ENCODE assay signal across 28 cellular contexts in the genomic region with DNA sequence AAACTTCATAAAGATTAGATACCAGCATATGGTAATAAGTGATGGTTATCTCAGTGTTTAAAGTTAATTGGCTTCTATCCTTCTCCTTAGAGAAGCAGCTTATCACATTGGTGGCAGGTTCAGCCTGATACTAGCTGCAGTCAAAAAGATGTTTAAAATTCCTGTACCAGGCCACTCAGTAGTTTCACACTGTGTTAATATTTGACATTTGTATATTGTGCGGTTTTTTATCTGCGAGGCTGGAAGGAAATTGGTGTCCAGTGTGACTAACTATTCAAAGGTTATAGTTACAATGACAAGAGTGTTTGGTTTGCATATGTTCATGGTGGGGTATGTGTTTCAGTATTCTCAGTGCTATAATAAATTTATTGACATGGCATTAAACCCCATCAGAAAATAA. TPM values are rescaled to one million over a fixed set of nuclear protein-coding genes. Genes with fewer than 3 reads are reported as not detected.
"Had no signal": no experiment of that assay in that cellular context is flagged by ENCODE, and none has a peak within 500 bp of the region (broad histone marks: within the 10 kb centered on the region; RNA-seq: fewer than 3 reads in every experiment).

No MANE protein-coding gene starts in this region.

- H3K9me2 ChIP-seq: SK-N-SH had no signal

- H3K4me1 ChIP-seq: ascending aorta, SJCRH30 had no signal

- H3K9me3 ChIP-seq: ascending aorta, body of pancreas, SJCRH30, SK-N-SH had no signal

- ATAC-seq: activated CD4-positive, CD25-positive, alpha-beta regulatory T cell treated with anti-CD3 and anti-CD28 coated beads, Interleukin-2, amount 50 U/mL, for 24 hours; activated CD8-positive, alpha-beta T cell treated with anti-CD3 and anti-CD28 coated beads, Interleukin-2, amount 10 ng/mL, durations not matched to agents 7 days and 5 days; body of pancreas; Panc1 had no signal

- DNase-seq: activated CD4-positive, alpha-beta T cell treated with anti-CD3 and anti-CD28 coated beads for 4 hours; activated CD8-positive, alpha-beta memory T cell treated with anti-CD3 and anti-CD28 coated beads, Interleukin-2, amount 50 U/mL, for 48 hours; activated CD8-positive, alpha-beta T cell treated with anti-CD3 and anti-CD28 coated beads, Interleukin-2, amount 10 ng/mL, durations not matched to agents 7 days and 5 days; activated naive CD4-positive, alpha-beta T cell; activated T-cell treated with anti-CD3 and anti-CD28 coated beads, Interleukin-2, amount 50 U/mL, for 1 hour; amniotic stem cell; body of pancreas; NCI-H1092; NCI-H1417; NCI-H2029; NCI-H2107; NCI-H345; NCI-H510A; NCI-H526 treated with DMSO at 0.1 percent for 48 hours; NCI-H82; OCI-M1; Right ventricle myocardium superior; SJCRH30; SK-N-SH; T-helper 1 cell had no signal

- H3K27ac Mint-ChIP-seq: activated CD8-positive, alpha-beta T cell treated with anti-CD3 and anti-CD28 coated beads, Interleukin-2, amount 10 ng/mL, durations not matched to agents 7 days and 5 days; activated naive CD4-positive, alpha-beta T cell treated with anti-CD3 and anti-CD28 coated beads, Interleukin-2, amount 50 U/mL, for 24 hours; T-helper 2 cell treated with Interferon-gamma antibody and Interleukin-4, amounts not matched to agents 5 μg/mL and 100 μg/mL, for 36 hours had no signal

- H3K27ac ChIP-seq: ascending aorta, body of pancreas, RWPE1, SJCRH30 had no signal

- H3K9ac ChIP-seq: SK-N-SH had no signal

- H3K4me1 Mint-ChIP-seq: activated naive CD4-positive, alpha-beta T cell treated with anti-CD3 and anti-CD28 coated beads, Interleukin-2, amount 50 U/mL, for 24 hours; central memory CD8-positive, alpha-beta T cell had no signal

- H3K9me3 Mint-ChIP-seq: activated naive CD4-positive, alpha-beta T cell treated with anti-CD3 and anti-CD28 coated beads, Interleukin-2, amount 50 U/mL, for 24 hours; central memory CD8-positive, alpha-beta T cell; T-helper 2 cell treated with Interferon-gamma antibody and Interleukin-4, amounts not matched to agents 5 μg/mL and 100 μg/mL, for 36 hours had no signal

- H3K36me3 ChIP-seq: ascending aorta, SJCRH30 had no signal

- H3K4me3 Mint-ChIP-seq: activated CD8-positive, alpha-beta T cell treated with anti-CD3 and anti-CD28 coated beads, Interleukin-2, amount 10 ng/mL, durations not matched to agents 7 days and 5 days; activated naive CD4-positive, alpha-beta T cell treated with anti-CD3 and anti-CD28 coated beads, Interleukin-2, amount 50 U/mL, for 24 hours; central memory CD8-positive, alpha-beta T cell; T-helper 2 cell treated with Interferon-gamma antibody and Interleukin-4, amounts not matched to agents 5 μg/mL and 100 μg/mL, for 36 hours had no signal

- FAIRE-seq: bronchial epithelial cell had no signal

- H3K4me2 ChIP-seq: SK-N-SH had no signal

- H3K27me3 ChIP-seq: ascending aorta, body of pancreas, SJCRH30 had no signal

- H3K4me3 ChIP-seq: ascending aorta, body of pancreas, SJCRH30 had no signal

- H3K36me3 Mint-ChIP-seq: activated naive CD4-positive, alpha-beta T cell treated with anti-CD3 and anti-CD28 coated beads, Interleukin-2, amount 50 U/mL, for 24 hours had no signal

RNA-seq across cellular contexts. Expression of gene RNF128, which starts 48.5 kb away (rescaled TPM):
- total RNA-seq: activated CD8-positive, alpha-beta T cell treated with anti-CD3 and anti-CD28 coated beads, Interleukin-2, amount 10 ng/mL, durations not matched to agents 7 days and 5 days; SJCRH30 had no signal
- polyA plus RNA-seq: SK-N-SH had no signal
